ENCODE assay signal across 7 cellular contexts in genomic region chr17:38484242-38485145, GRCh38. TPM values are rescaled to one million over a fixed set of nuclear protein-coding genes. Genes with fewer than 3 reads are reported as not detected.
A peak's percentile ranks its signal among the peaks of the same experiment; 100 is the strongest.
DNase-seq lines count a peak whose midpoint lies in the region; ATAC-seq and TF ChIP-seq lines count a peak whose summit lies in the region.
"Not testable (repeated sequence)": the region's sequence is repeated elsewhere in the genome, so short reads cannot be mapped to it uniquely, and the experiment has no call there.

No MANE protein-coding gene starts in this region.

- H3K27ac ChIP-seq in left lung = not testable (repeated sequence)

- not testable (repeated sequence) for H3K36me3 ChIP-seq in GM06990 (ENCODE audit: control insufficient read depth, insufficient read depth, low read length)
- H3K36me3 ChIP-seq in left lung = peaks cover 0 to 51% of the 10 kb centered on the region in 2 donors

- peak; percentile 40 for DNase-seq in GM06990 (ENCODE audit: extremely low read depth, insufficient read length)
- DNase-seq in NCI-H1105 treated with DMSO at 0.1 percent for 48 hours (lab: John Stamatoyannopoulos, UW) = peak; percentile 51
- DNase-seq in SIG-M5 treated with dmso at 0.1 percent for 504 hours (lab: John Stamatoyannopoulos, UW; ENCODE audit: unreplicated experiment) = peak; percentile 62
- DNase-seq in activated T-cell treated with anti-CD3 and anti-CD28 coated beads, Interleukin-2, amount 50 U/mL, for 24 hours = peak; percentile 76
- DNase-seq in effector CD4-positive, alpha-beta T cell = peak; percentile 29
- peak; percentile 67 to 83 for DNase-seq in left lung
- peak; percentile 48 to 67 (median 57) for DNase-seq in stimulated activated CD4-positive, alpha-beta T cell treated with anti-CD3 and anti-CD28 coated beads, Interleukin-12 subunit alpha, Interleukin-12 subunit beta, amount 100 ng/mL, for 48 hours (ENCODE audit: low read depth in 2 of 3, low spot score in 1 of 3)

- H3K36me3 Mint-ChIP-seq in activated T-cell treated with anti-CD3 and anti-CD28 coated beads, Interleukin-2, amount 50 U/mL, for 24 hours (ENCODE audit: low read depth) = not testable (repeated sequence)

- not testable (repeated sequence) for H3K4me3 Mint-ChIP-seq in activated T-cell treated with anti-CD3 and anti-CD28 coated beads, Interleukin-2, amount 50 U/mL, for 24 hours

- not testable (repeated sequence) for H3K9me3 ChIP-seq in left lung

- not testable (repeated sequence) for H3K9me3 Mint-ChIP-seq in activated T-cell treated with anti-CD3 and anti-CD28 coated beads, Interleukin-2, amount 50 U/mL, for 24 hours

- not testable (repeated sequence) for H3K27me3 ChIP-seq in GM06990 (replicated peaks; ENCODE audit: control insufficient read depth, insufficient read depth, low read length); left lung

- H3K4me1 Mint-ChIP-seq in activated T-cell treated with anti-CD3 and anti-CD28 coated beads, Interleukin-2, amount 50 U/mL, for 24 hours (ENCODE audit: low read depth) = peaks cover 12% of the 10 kb centered on the region

- H3K27ac Mint-ChIP-seq in activated T-cell treated with anti-CD3 and anti-CD28 coated beads, Interleukin-2, amount 50 U/mL, for 24 hours = not testable (repeated sequence)

- H3K4me1 ChIP-seq in left lung = not testable (repeated sequence)

- not testable (repeated sequence) for H3K4me3 ChIP-seq in GM06990 (replicated peaks; ENCODE audit: low read depth, low read length); left lung

- TF ChIP-seq CTCF in GM06990 (IDR thresholded peaks at IDR 0.05; ENCODE audit: insufficient read depth, low read length, poor library complexity, severe bottlenecking) (peak; percentile 65), left lung (IDR thresholded peaks at IDR 0.05) (peak; percentile 71 to 73)

- not testable (repeated sequence) for H3K27me3 Mint-ChIP-seq in activated T-cell treated with anti-CD3 and anti-CD28 coated beads, Interleukin-2, amount 50 U/mL, for 24 hours

- intact Hi-C loops in left lung (cut with DNase I) = not testable (repeated sequence)

- ATAC-seq in left lung = peak; percentile 98

RNA-seq across cellular contexts. Expression of gene ARHGAP23, which starts 56.2 kb away (rescaled TPM):
- 10 to 100 TPM; 49.1 to 51.0 TPM for total RNA-seq in left lung
